ENCODE assay signal across 13 cellular contexts in the genomic region with DNA sequence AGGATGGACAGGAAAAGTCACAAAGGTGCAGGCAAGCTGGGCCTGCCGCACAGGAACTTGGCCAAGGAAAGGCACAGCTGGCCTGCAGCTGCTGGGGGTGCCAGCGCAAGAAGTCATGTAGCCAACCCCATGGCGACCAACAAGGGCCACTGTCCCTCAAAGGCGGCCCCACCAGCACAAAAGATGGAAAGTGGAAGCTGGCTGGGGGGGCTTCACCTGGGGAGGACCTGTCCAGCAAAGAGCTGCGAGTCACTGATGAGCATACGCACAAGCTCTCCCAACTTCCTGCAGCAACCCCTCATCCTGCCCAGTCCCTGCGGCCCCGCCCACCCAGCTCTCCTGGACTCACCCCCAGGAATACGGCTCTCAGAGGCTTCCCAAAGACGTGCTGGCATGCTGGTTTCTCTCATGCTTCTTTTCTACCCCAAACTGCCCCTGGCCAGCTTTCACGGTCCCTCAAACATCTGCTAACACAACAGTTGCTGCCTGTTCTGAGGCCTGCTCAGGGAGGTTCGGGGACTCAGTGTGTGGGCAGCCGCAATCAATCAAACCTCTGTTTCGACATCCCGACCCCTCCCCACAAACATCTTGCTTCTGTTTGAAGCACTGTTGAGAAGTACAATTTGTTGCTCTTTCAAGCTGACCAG.
DNase-seq lines count a peak whose midpoint lies in the region; ATAC-seq and TF ChIP-seq lines count a peak whose summit lies in the region.
"Had no signal": no experiment of that assay in that cellular context is flagged by ENCODE, and none has a peak within 500 bp of the region (broad histone marks: within the 10 kb centered on the region; RNA-seq: fewer than 3 reads in every experiment).

No MANE protein-coding gene starts in this region.

- POLR2A ChIA-PET in naive thymus-derived CD8-positive, alpha-beta T cell (lab: Charles Lee), result interaction anchor here (0.8 to 7.9 kb wide), 6 partner anchors 10 to 57 kb away, joined by 3 to 48 read pairs (median 5); no protein-coding TSS in a partner anchor

- ATAC-seq in left ventricle myocardium superior (no peak), Right ventricle myocardium inferior (no peak), GM21529 (IDR thresholded peaks at IDR 0.05; ENCODE audit: unreplicated experiment) (no peak)
- ATAC-seq in naive thymus-derived CD8-positive, alpha-beta T cell, result no peak
- ATAC-seq: GM12878 had no signal

- no peaks in the 10 kb centered on the region for H3K27me3 Mint-ChIP-seq in brain
- H3K27me3 Mint-ChIP-seq in naive thymus-derived CD8-positive, alpha-beta T cell, result no peaks in the 10 kb centered on the region
- no peaks in the 10 kb centered on the region for H3K27me3 Mint-ChIP-seq in type B pancreatic cell

- H3K4me1 Mint-ChIP-seq in brain, result peaks cover 90% of the 10 kb centered on the region
- H3K4me1 Mint-ChIP-seq in naive thymus-derived CD8-positive, alpha-beta T cell, result peaks cover 60 to 100% (median 95%) of the 10 kb centered on the region in 4 donors
- H3K4me1 Mint-ChIP-seq in type B pancreatic cell (ENCODE audit: unreplicated experiment), result peaks cover 52% of the 10 kb centered on the region

- no peaks in the 10 kb centered on the region for H3K9me3 Mint-ChIP-seq in brain
- no peaks in the 10 kb centered on the region for H3K9me3 Mint-ChIP-seq in naive thymus-derived CD8-positive, alpha-beta T cell
- H3K9me3 Mint-ChIP-seq in type B pancreatic cell, result no peaks in the 10 kb centered on the region

- TF ChIP-seq CTCF in brain (conservative IDR thresholded peaks at IDR 0.05) (no peak), type B pancreatic cell (conservative IDR thresholded peaks at IDR 0.05) (no peak)

- H3K36me3 Mint-ChIP-seq in brain (peaks cover 37% of the 10 kb centered on the region), type B pancreatic cell (peaks cover 13% of the 10 kb centered on the region)
- H3K36me3 Mint-ChIP-seq in naive thymus-derived CD8-positive, alpha-beta T cell, result peaks cover 0 to 12% (median 12%) of the 10 kb centered on the region in 3 donors

- H3K27ac Mint-ChIP-seq in brain (peak overlapping the region; percentile 53 to 87 (median 80)), type B pancreatic cell (peak overlapping the region; percentile 1)
- H3K27ac Mint-ChIP-seq in naive thymus-derived CD8-positive, alpha-beta T cell, result peak overlapping the region in 7 of 10 donors; percentile 30 to 86 (median 62)

- DNase-seq in left ventricle myocardium superior (peak; percentile 37), Right ventricle myocardium inferior (ENCODE audit: missing footprints) (no peak), type B pancreatic cell (ENCODE audit: extremely low spot score, unreplicated experiment) (no peak), SIG-M5 (lab: John Stamatoyannopoulos, UW) (no peak)
- no peak for DNase-seq in naive thymus-derived CD8-positive, alpha-beta T cell
- DNase-seq in activated CD8-positive, alpha-beta memory T cell treated with anti-CD3 and anti-CD28 coated beads for 24 hours, result no peak
- DNase-seq: activated CD4-positive, alpha-beta T cell treated with anti-CD3 and anti-CD28 coated beads for 4 hours; activated effector memory CD4-positive, alpha-beta T cell treated with Interleukin-2 at 50 U/mL for 16 hours; DMS79; uterus had no signal

- H3K4me3 Mint-ChIP-seq in brain (peak overlapping the region in 1 of 5 experiments; percentile 20), type B pancreatic cell (no peak overlapping the region)
- H3K4me3 Mint-ChIP-seq in naive thymus-derived CD8-positive, alpha-beta T cell, result peak overlapping the region in 7 of 10 donors; percentile 12 to 80 (median 58)

- intact Hi-C loops in left ventricle myocardium superior (cut with micrococcal nuclease) (no loop called here), Right ventricle myocardium inferior (cut with DNase I) (loop anchor here (5.0 kb wide), 2 partner anchors 34 to 46 kb away; no protein-coding TSS in a partner anchor)

Comparison
In these comparisons a context has a peak if more than half of its experiments do, and no peak if none do; other contexts are left out.
1. H3K27ac Mint-ChIP-seq: peak in every context shown above with its lines; median percentile 80 in brain; 62 in naive thymus-derived CD8-positive, alpha-beta T cell; 1 in type B pancreatic cell.